Comparison of ENCODE assay signal across 8 cellular contexts in genomic region chr12:6062427-6063378, GRCh38.
DNase-seq lines count a peak whose midpoint lies in the region; ATAC-seq and TF ChIP-seq lines count a peak whose summit lies in the region.

No MANE protein-coding gene starts in this region.

- no peak overlapping the region for H3K4me3 Mint-ChIP-seq in activated CD8-positive, alpha-beta T cell treated with anti-CD3 and anti-CD28 coated beads, Interleukin-2, amount 10 ng/mL, durations not matched to agents 7 days and 5 days
- no peak overlapping the region for H3K4me3 Mint-ChIP-seq in naive B cell
- H3K4me3 Mint-ChIP-seq in stimulated activated naive CD8-positive, alpha-beta T cell treated with anti-CD3 and anti-CD28 coated beads, Interleukin-15, amount 100 ng/mL, for 72 hours: no peak overlapping the region

- peak; percentile 97 for TF ChIP-seq CTCF in epithelial cell of esophagus (IDR thresholded peaks at IDR 0.05; ENCODE audit: insufficient read depth, low read depth, low read length, missing control alignments)

- POLR2A ChIA-PET in activated CD8-positive, alpha-beta T cell treated with anti-CD3 and anti-CD28 coated beads, Interleukin-2, amount 10 ng/mL, durations not matched to agents 7 days and 5 days (lab: Charles Lee): no interaction called here

- CTCF ChIA-PET in activated CD8-positive, alpha-beta T cell treated with anti-CD3 and anti-CD28 coated beads, Interleukin-2, amount 10 ng/mL, durations not matched to agents 7 days and 5 days (lab: Charles Lee): interaction anchor here (1.3 to 3.6 kb wide), 3 partner anchors 215 to 222 kb away, joined by 3 to 20 read pairs (median 6); no protein-coding TSS in a partner anchor

- no peaks in the 10 kb centered on the region for H3K9me3 Mint-ChIP-seq in activated CD8-positive, alpha-beta T cell treated with anti-CD3 and anti-CD28 coated beads, Interleukin-2, amount 10 ng/mL, durations not matched to agents 7 days and 5 days (ENCODE audit: insufficient read depth)
- H3K9me3 Mint-ChIP-seq in naive B cell: no peaks in the 10 kb centered on the region
- no peaks in the 10 kb centered on the region for H3K9me3 Mint-ChIP-seq in stimulated activated naive CD8-positive, alpha-beta T cell treated with anti-CD3 and anti-CD28 coated beads, Interleukin-15, amount 100 ng/mL, for 72 hours

- no peaks in the 10 kb centered on the region for H3K4me1 Mint-ChIP-seq in activated CD8-positive, alpha-beta T cell treated with anti-CD3 and anti-CD28 coated beads, Interleukin-2, amount 10 ng/mL, durations not matched to agents 7 days and 5 days (ENCODE audit: low read depth)
- H3K4me1 Mint-ChIP-seq in naive B cell: peaks cover 0 to 3% (median 0%) of the 10 kb centered on the region in 3 donors
- peaks cover 6% of the 10 kb centered on the region for H3K4me1 Mint-ChIP-seq in stimulated activated naive CD8-positive, alpha-beta T cell treated with anti-CD3 and anti-CD28 coated beads, Interleukin-15, amount 100 ng/mL, for 72 hours

- H3K27ac Mint-ChIP-seq in activated CD8-positive, alpha-beta T cell treated with anti-CD3 and anti-CD28 coated beads, Interleukin-2, amount 10 ng/mL, durations not matched to agents 7 days and 5 days: no peak overlapping the region
- peak overlapping the region in 1 of 6 donors; percentile 39 for H3K27ac Mint-ChIP-seq in naive B cell
- H3K27ac Mint-ChIP-seq in stimulated activated naive CD8-positive, alpha-beta T cell treated with anti-CD3 and anti-CD28 coated beads, Interleukin-15, amount 100 ng/mL, for 72 hours: no peak overlapping the region

- no peak overlapping the region for H3K4me3 ChIP-seq in epithelial cell of esophagus (ENCODE audit: low read length)

- H3K27me3 Mint-ChIP-seq in activated CD8-positive, alpha-beta T cell treated with anti-CD3 and anti-CD28 coated beads, Interleukin-2, amount 10 ng/mL, durations not matched to agents 7 days and 5 days (ENCODE audit: low read depth): peaks cover 6% of the 10 kb centered on the region
- H3K27me3 Mint-ChIP-seq in naive B cell: peaks cover 12 to 68% (median 60%) of the 10 kb centered on the region in 3 donors
- H3K27me3 Mint-ChIP-seq in stimulated activated naive CD8-positive, alpha-beta T cell treated with anti-CD3 and anti-CD28 coated beads, Interleukin-15, amount 100 ng/mL, for 72 hours: peaks cover 34% of the 10 kb centered on the region

- DNase-seq in SIG-M5 treated with dmso at 0.1 percent for 504 hours (lab: John Stamatoyannopoulos, UW; ENCODE audit: unreplicated experiment): peak; percentile 59
- DNase-seq in SIG-M5 (lab: John Stamatoyannopoulos, UW): no peak
- peak; percentile 41 for DNase-seq in NCI-H345 (lab: John Stamatoyannopoulos, UW)
- peak; percentile 73 for DNase-seq in activated CD8-positive, alpha-beta T cell treated with anti-CD3 and anti-CD28 coated beads, Interleukin-2, amount 10 ng/mL, durations not matched to agents 7 days and 5 days
- peak; percentile 60 for DNase-seq in epithelial cell of esophagus (ENCODE audit: low read depth)
- DNase-seq in naive B cell: peak; percentile 58
- peak; percentile 69 to 70 for DNase-seq in stimulated activated naive CD8-positive, alpha-beta T cell treated with anti-CD3 and anti-CD28 coated beads, Interleukin-15, amount 100 ng/mL, for 72 hours
- no peak for DNase-seq in OCI-M2 (lab: John Stamatoyannopoulos, UW; ENCODE audit: unreplicated experiment)

- peak; percentile 84 for ATAC-seq in activated CD8-positive, alpha-beta T cell treated with anti-CD3 and anti-CD28 coated beads, Interleukin-2, amount 10 ng/mL, durations not matched to agents 7 days and 5 days
- peak; percentile 76 to 89 for ATAC-seq in naive B cell (ENCODE audit: low read depth in 2 of 2)
- peak; percentile 87 for ATAC-seq in stimulated activated naive CD8-positive, alpha-beta T cell treated with anti-CD3 and anti-CD28 coated beads, Interleukin-15, amount 100 ng/mL, for 72 hours

- H3K36me3 Mint-ChIP-seq in activated CD8-positive, alpha-beta T cell treated with anti-CD3 and anti-CD28 coated beads, Interleukin-2, amount 10 ng/mL, durations not matched to agents 7 days and 5 days (ENCODE audit: low read depth): no peaks in the 10 kb centered on the region
- no peaks in the 10 kb centered on the region for H3K36me3 Mint-ChIP-seq in naive B cell

Comparison
In these comparisons a context has a peak if more than half of its experiments do, and no peak if none do; other contexts are left out.
1. DNase-seq: peak in SIG-M5 treated with dmso at 0.1 percent for 504 hours (single experiment), NCI-H345 (single experiment), activated CD8-positive, alpha-beta T cell treated with anti-CD3 and anti-CD28 coated beads, Interleukin-2, amount 10 ng/mL, durations not matched to agents 7 days and 5 days (single experiment), epithelial cell of esophagus (single experiment), naive B cell (single experiment) and stimulated activated naive CD8-positive, alpha-beta T cell treated with anti-CD3 and anti-CD28 coated beads, Interleukin-15, amount 100 ng/mL, for 72 hours (2 of 2); none in SIG-M5 (single experiment) and OCI-M2 (single experiment).
2. Peak in every context shown above with its lines, with median percentiles within 50 percentile points of each other: ATAC-seq.